ENCODE assay signal across 29 cellular contexts in the genomic region with DNA sequence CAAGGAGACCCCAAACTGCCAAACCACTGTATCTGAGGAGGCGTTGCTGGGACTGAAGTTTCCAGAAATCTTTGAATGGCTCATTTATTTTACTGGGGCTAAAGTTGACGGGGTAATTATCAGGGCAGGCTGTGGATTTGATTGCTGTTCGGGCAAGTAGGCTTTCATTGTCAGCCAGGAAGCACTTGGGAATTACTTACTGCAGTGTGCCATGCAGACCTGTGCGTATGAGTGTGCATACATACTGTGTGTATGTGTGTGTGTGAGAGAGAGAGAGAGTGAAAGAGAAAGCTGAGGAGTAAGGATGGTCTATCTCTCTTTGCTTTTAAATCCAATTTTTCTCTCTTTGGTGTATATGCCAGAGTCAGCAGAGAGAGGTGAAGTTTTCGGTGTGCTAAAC.
"Had no signal": no experiment of that assay in that cellular context is flagged by ENCODE, and none has a peak within 500 bp of the region (broad histone marks: within the 10 kb centered on the region; RNA-seq: fewer than 3 reads in every experiment).

No MANE protein-coding gene starts in this region.

- H3K27me3 ChIP-seq: colonic mucosa, esophagus squamous epithelium, heart right ventricle, pancreas, right atrium auricular region, suprapubic skin had no signal

- H3K36me3 ChIP-seq: colonic mucosa, esophagus squamous epithelium, heart right ventricle, pancreas, right atrium auricular region, suprapubic skin had no signal

- H3K27me3 Mint-ChIP-seq: dendritic cell treated with granulocyte-macrophage colony-stimulating factor and Interleukin-4, amounts not matched to agents 40 ng/mL and 50 ng/mL, for 4 days; naive thymus-derived CD4-positive, alpha-beta T cell; stimulated activated naive CD8-positive, alpha-beta T cell treated with anti-CD3 and anti-CD28 coated beads, Interleukin-15, amount 100 ng/mL, for 72 hours had no signal

- DNase-seq: colonic mucosa; effector CD8-positive, alpha-beta T cell; endodermal cell; esophagus squamous epithelium; foreskin melanocyte; glutamatergic neuron; heart right ventricle; hippocampal formation; left cardiac atrium; left ventricle myocardium superior; naive thymus-derived CD4-positive, alpha-beta T cell; nucleus accumbens; pancreas; stimulated activated CD4-positive, alpha-beta T cell treated with anti-CD3 and anti-CD28 coated beads, Interleukin-12 subunit alpha, Interleukin-12 subunit beta, amount 100 ng/mL, for 4 hours; stimulated activated CD4-positive, alpha-beta T cell treated with anti-CD3 and anti-CD28 coated beads, Interleukin-1b, Interleukin-23, amount 100 ng/mL, for 48 hours; stimulated activated CD4-positive, alpha-beta T cell treated with anti-CD3 and anti-CD28 coated beads, Interleukin-4, amount 100 ng/mL, for 1 hour; stimulated activated CD8-positive, alpha-beta memory T cell treated with anti-CD3 and anti-CD28 coated beads, Interleukin-4, amount 100 ng/mL, for 48 hours; stimulated activated naive CD4-positive, alpha-beta T cell; stimulated activated naive CD8-positive, alpha-beta T cell treated with anti-CD3 and anti-CD28 coated beads, Interleukin-15, amount 100 ng/mL, for 72 hours; trophoblast cell had no signal

- ATAC-seq: heart right ventricle; left cardiac atrium; left ventricle myocardium superior; naive thymus-derived CD4-positive, alpha-beta T cell; pancreas; sciatic nerve; stimulated activated naive CD8-positive, alpha-beta T cell treated with anti-CD3 and anti-CD28 coated beads, Interleukin-15, amount 100 ng/mL, for 72 hours had no signal

- H3K4me3 ChIP-seq: colonic mucosa, esophagus squamous epithelium, heart right ventricle, lung, pancreas, right atrium auricular region, smooth muscle cell, suprapubic skin had no signal

- H3K4me2 ChIP-seq: smooth muscle cell had no signal

- H3K4me1 Mint-ChIP-seq: endodermal cell; memory B cell; naive thymus-derived CD4-positive, alpha-beta T cell; nephron; stimulated activated naive CD8-positive, alpha-beta T cell treated with anti-CD3 and anti-CD28 coated beads, Interleukin-15, amount 100 ng/mL, for 72 hours had no signal

- H3K27ac Mint-ChIP-seq: dendritic cell treated with granulocyte-macrophage colony-stimulating factor and Interleukin-4, amounts not matched to agents 40 ng/mL and 50 ng/mL, for 4 days; endodermal cell; memory B cell; mesothelial cell of epicardium; naive thymus-derived CD4-positive, alpha-beta T cell; nephron; stimulated activated naive CD8-positive, alpha-beta T cell treated with anti-CD3 and anti-CD28 coated beads, Interleukin-15, amount 100 ng/mL, for 72 hours had no signal

- H3K4me1 ChIP-seq: colonic mucosa, pancreas, right atrium auricular region, suprapubic skin had no signal

- H3K4me3 Mint-ChIP-seq: dendritic cell treated with granulocyte-macrophage colony-stimulating factor and Interleukin-4, amounts not matched to agents 40 ng/mL and 50 ng/mL, for 4 days; endodermal cell; memory B cell; mesothelial cell of epicardium; naive thymus-derived CD4-positive, alpha-beta T cell; nephron; stimulated activated naive CD8-positive, alpha-beta T cell treated with anti-CD3 and anti-CD28 coated beads, Interleukin-15, amount 100 ng/mL, for 72 hours had no signal

- H3K9me3 ChIP-seq: colonic mucosa, esophagus squamous epithelium, pancreas, right atrium auricular region, suprapubic skin had no signal
